ENCODE assay signal across 1 cellular context in genomic region chr17:48068491-48068961, GRCh38.
A peak's percentile ranks its signal among the peaks of the same experiment; 100 is the strongest.
TF ChIP-seq lines count a peak whose summit lies in the region.

No MANE protein-coding gene starts in this region.

TF ChIP-seq in HepG2, 621 proteins besides CTCF, POLR2A, EP300 and RAD21 (continued from another document):
- no peak for TF ChIP-seq ZNF841 (CRISPR knock-in tag; IDR thresholded peaks at IDR 0.05; ENCODE audit: borderline replicate concordance)
- no peak for TF ChIP-seq ZSCAN29 (CRISPR knock-in tag; conservative IDR thresholded peaks at IDR 0.05)
- TF ChIP-seq ZHX2 (IDR thresholded peaks at IDR 0.05; ENCODE audit: low read depth), result no peak
- TF ChIP-seq ZHX2 (CRISPR knock-in tag; IDR thresholded peaks at IDR 0.05; ENCODE audit: borderline replicate concordance), result no peak
- no peak for TF ChIP-seq KIAA2018 (CRISPR knock-in tag; IDR thresholded peaks at IDR 0.05; ENCODE audit: borderline replicate concordance)
- TF ChIP-seq MEIS2 (CRISPR knock-in tag; IDR thresholded peaks at IDR 0.05), result no peak
- TF ChIP-seq TOE1 (CRISPR knock-in tag; IDR thresholded peaks at IDR 0.05), result no peak
- peak; percentile 31; the same call in 1 of the 2 replicates for TF ChIP-seq HNF4A (CRISPR knock-in tag; IDR thresholded peaks at IDR 0.05)
- no peak for TF ChIP-seq KDM5B (CRISPR knock-in tag; IDR thresholded peaks at IDR 0.05; ENCODE audit: borderline replicate concordance)
- TF ChIP-seq TBX2 (CRISPR knock-in tag; IDR thresholded peaks at IDR 0.05; ENCODE audit: borderline replicate concordance), result no peak
TF ChIP-seq in HepG2: peak in this region for 9.
